1 cellular context compared by ENCODE assay signal in the genomic region with DNA sequence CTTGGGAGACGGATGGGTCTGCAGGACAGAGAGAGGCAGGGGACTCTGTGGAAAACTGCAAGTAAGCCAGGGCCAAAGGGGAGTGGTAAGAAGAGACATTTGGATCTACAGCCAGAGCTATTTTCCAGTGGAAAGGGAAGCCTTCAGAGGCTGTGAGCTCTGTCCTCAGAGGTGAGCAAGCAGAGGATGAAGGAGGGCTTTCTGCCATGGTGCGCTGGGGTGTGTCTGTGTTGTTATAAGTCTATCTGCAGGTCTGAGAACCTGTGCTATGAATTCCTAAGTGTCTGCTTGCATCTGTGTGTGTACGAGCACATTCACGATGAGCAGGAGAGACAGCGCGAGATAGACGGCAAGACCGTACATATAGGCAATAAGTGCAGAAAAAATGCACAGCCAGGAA.
TF ChIP-seq lines count a peak whose summit lies in the region.

No MANE protein-coding gene starts in this region.

TF ChIP-seq in K562, 482 proteins besides CTCF, POLR2A, EP300 and RAD21:
- TF ChIP-seq NR2C2 (CRISPR knock-in tag; IDR thresholded peaks at IDR 0.05) (0 out of 2 replicates have a peak, but pooled peaks have one; percentile 36), NR2C2 (tag; IDR thresholded peaks at IDR 0.05) (no peak), CAMTA2 (CRISPR knock-in tag; conservative IDR thresholded peaks at IDR 0.05) (no peak), ZNF668 (CRISPR knock-in tag; IDR thresholded peaks at IDR 0.05) (0 out of 2 replicates have a peak, but pooled peaks have one; percentile 28)
